1 cellular context compared by ENCODE assay signal in genomic region chr7:100040575-100040974, GRCh38.
TF ChIP-seq lines count a peak whose summit lies in the region.

No MANE protein-coding gene starts in this region.

TF ChIP-seq in IMR-90, 13 proteins besides CTCF, POLR2A, EP300 and RAD21:
- TF ChIP-seq SMC3 (IDR thresholded peaks at IDR 0.05; ENCODE audit: low read depth, low read length) (no peak), ELK1 (IDR thresholded peaks at IDR 0.05; ENCODE audit: borderline replicate concordance, low read depth, low read length) (no peak), MAZ (IDR thresholded peaks at IDR 0.05; ENCODE audit: borderline replicate concordance, low read depth, low read length) (no peak), MAFK (IDR thresholded peaks at IDR 0.05; ENCODE audit: low read depth, low read length) (no peak), NFE2L2 (IDR thresholded peaks at IDR 0.05; ENCODE audit: low read depth, low read length) (no peak), CHD1 (IDR thresholded peaks at IDR 0.05; ENCODE audit: low read depth, low read length) (no peak), RCOR1 (IDR thresholded peaks at IDR 0.05; ENCODE audit: insufficient replicate concordance, low read length) (no peak), BHLHE40 (IDR thresholded peaks at IDR 0.05; ENCODE audit: low read depth, low read length) (no peak), USF2 (IDR thresholded peaks at IDR 0.05; ENCODE audit: low read depth, low read length) (no peak), RFX5 (IDR thresholded peaks at IDR 0.05; ENCODE audit: low read depth, low read length) (no peak)
